ENCODE assay signal across 18 cellular contexts in the genomic region with DNA sequence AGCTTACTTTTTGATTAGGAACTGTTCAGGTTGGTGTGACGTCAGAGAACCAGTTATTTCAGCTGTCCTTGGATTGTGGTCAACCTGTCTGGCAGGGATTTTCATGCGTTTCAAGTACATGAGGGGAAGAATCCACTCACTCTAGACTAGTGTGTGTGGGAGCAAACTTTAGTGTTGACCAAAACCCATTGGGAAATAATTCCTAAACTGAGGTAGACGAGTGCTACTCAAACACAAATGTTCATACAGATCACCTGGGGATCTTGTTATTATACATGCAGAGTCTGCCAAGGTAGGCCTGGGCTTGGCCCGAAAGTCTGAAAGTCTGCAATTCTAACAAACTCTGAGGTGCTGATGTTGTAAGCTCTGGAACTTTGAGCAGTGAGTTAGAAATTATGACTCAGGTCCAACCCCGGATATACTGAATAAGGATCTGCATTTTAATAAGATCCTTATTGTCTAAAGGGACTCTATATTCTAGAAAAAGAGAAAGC.
DNase-seq lines count a peak whose midpoint lies in the region; FAIRE-seq and TF ChIP-seq lines count a peak whose summit lies in the region.
"Had no signal": no experiment of that assay in that cellular context is flagged by ENCODE, and none has a peak within 500 bp of the region (broad histone marks: within the 10 kb centered on the region; RNA-seq: fewer than 3 reads in every experiment).

No MANE protein-coding gene starts in this region.

- TF ChIP-seq POLR2A in esophagus squamous epithelium (IDR thresholded peaks at IDR 0.05): no peak

- peak overlapping the region; percentile 13 to 68 (median 50) for H3K27ac ChIP-seq in esophagus squamous epithelium
- no peak overlapping the region for H3K27ac ChIP-seq in small intestine (ENCODE audit: low read depth in 1 of 2, low read length in 1 of 2)
- H3K27ac ChIP-seq: spleen had no signal

- H3K27ac Mint-ChIP-seq in nephron (peak overlapping the region; percentile 47 to 75 (median 74)), Calu3 (ENCODE audit: unreplicated experiment) (no peak overlapping the region)
- H3K27ac Mint-ChIP-seq: activated T-cell treated with anti-CD3 and anti-CD28 coated beads, Interleukin-2, amount 50 U/mL, for 24 hours; immature natural killer cell; naive thymus-derived CD4-positive, alpha-beta T cell; type B pancreatic cell had no signal

- H3K9me3 Mint-ChIP-seq in nephron (no peaks in the 10 kb centered on the region), Calu3 (ENCODE audit: low read depth, unreplicated experiment) (no peaks in the 10 kb centered on the region)
- H3K9me3 Mint-ChIP-seq: activated T-cell treated with anti-CD3 and anti-CD28 coated beads, Interleukin-2, amount 50 U/mL, for 24 hours; brain; immature natural killer cell; naive thymus-derived CD4-positive, alpha-beta T cell; type B pancreatic cell had no signal

- H3K27me3 Mint-ChIP-seq in nephron (ENCODE audit: low read depth): no peaks in the 10 kb centered on the region
- H3K27me3 Mint-ChIP-seq in Calu3 (ENCODE audit: unreplicated experiment): no peaks in the 10 kb centered on the region
- H3K27me3 Mint-ChIP-seq: brain had no signal

- H3K36me3 Mint-ChIP-seq in nephron (ENCODE audit: low read depth): no peaks in the 10 kb centered on the region
- no peaks in the 10 kb centered on the region for H3K36me3 Mint-ChIP-seq in Calu3 (ENCODE audit: insufficient read depth, unreplicated experiment)
- H3K36me3 Mint-ChIP-seq: brain; immature natural killer cell; naive thymus-derived CD4-positive, alpha-beta T cell; type B pancreatic cell had no signal

- BruUV-seq in Calu3 (replicated peaks; lab: Mats Ljungman, UMichigan): no TSS peak

- TF ChIP-seq CTCF in AG10803 (conservative IDR thresholded peaks at IDR 0.05; ENCODE audit: low read length): no peak
- no peak for TF ChIP-seq CTCF in esophagus squamous epithelium (IDR thresholded peaks at IDR 0.05)
- no peak for TF ChIP-seq CTCF in nephron (IDR thresholded peaks at IDR 0.05; ENCODE audit: unreplicated experiment in 3 of 3)
- TF ChIP-seq CTCF in GM20000 (IDR thresholded peaks at IDR 0.05; ENCODE audit: extremely low read depth, missing control alignments): no peak
- no peak for TF ChIP-seq CTCF in Calu3 (IDR thresholded peaks at IDR 0.05; ENCODE audit: unreplicated experiment)

- no peaks in the 10 kb centered on the region for H3K36me3 ChIP-seq in esophagus squamous epithelium
- no peaks in the 10 kb centered on the region for H3K36me3 ChIP-seq in small intestine (ENCODE audit: control insufficient read depth in 2 of 2, insufficient read depth in 2 of 2, low read length in 2 of 2)
- H3K36me3 ChIP-seq: spleen had no signal

- H3K27me3 ChIP-seq in esophagus squamous epithelium (no peaks in the 10 kb centered on the region), small intestine (ENCODE audit: control insufficient read depth in 2 of 2, insufficient read depth in 2 of 2, low read length in 2 of 2) (no peaks in the 10 kb centered on the region)
- H3K27me3 ChIP-seq: spleen had no signal

- H3K4me3 Mint-ChIP-seq in nephron (peak overlapping the region in 1 of 3 experiments; percentile 57), Calu3 (ENCODE audit: low read depth, unreplicated experiment) (no peak overlapping the region)
- H3K4me3 Mint-ChIP-seq: activated T-cell treated with anti-CD3 and anti-CD28 coated beads, Interleukin-2, amount 50 U/mL, for 24 hours; brain; immature natural killer cell; naive thymus-derived CD4-positive, alpha-beta T cell; type B pancreatic cell had no signal

- H3K4me1 ChIP-seq in esophagus squamous epithelium: peaks cover 0 to 26% (median 0%) of the 10 kb centered on the region in 3 donors
- H3K4me1 ChIP-seq in small intestine (ENCODE audit: control insufficient read depth in 2 of 2, insufficient read depth in 1 of 2, low read depth in 1 of 2, low read length in 1 of 2): no peaks in the 10 kb centered on the region

- H3K9me3 ChIP-seq in esophagus squamous epithelium (no peaks in the 10 kb centered on the region), small intestine (ENCODE audit: control insufficient read depth, low read depth) (no peaks in the 10 kb centered on the region)
- H3K9me3 ChIP-seq: spleen had no signal

- intact Hi-C loops in esophagus squamous epithelium (cut with DNase I): no loop called here
- intact Hi-C loops in Calu3 (cut with micrococcal nuclease; ENCODE audit: unreplicated experiment): no loop called here

- H3K4me3 ChIP-seq in AG10803 (ENCODE audit: low read length): no peak overlapping the region
- H3K4me3 ChIP-seq in esophagus squamous epithelium: no peak overlapping the region
- H3K4me3 ChIP-seq in small intestine (ENCODE audit: low read depth in 1 of 2, low read length in 2 of 2): no peak overlapping the region
- H3K4me3 ChIP-seq: spleen had no signal

- CTCF ChIA-PET in Calu3 (lab: Charles Lee): interaction anchor here (0.8 to 0.9 kb wide), 2 partner anchors 57 to 104 kb away, joined by 3 to 4 read pairs; no protein-coding TSS in a partner anchor

- WGBS in esophagus squamous epithelium, 2 donors: 37 to 44% methylated on average over 5 of the region's 5 CpGs
- 51 to 70% (median 63%) methylated on average over 5 of the region's 5 CpGs for WGBS in small intestine, 3 donors

- no peak for FAIRE-seq in small intestine (lab: Jason Lieb, UNC)
- FAIRE-seq: GM12892, GM19239 had no signal

- peak; percentile 49 for DNase-seq in AG10803 (ENCODE audit: low read depth)
- DNase-seq in SHP77 (lab: John Stamatoyannopoulos, UW): peak; percentile 89 to 94
- DNase-seq in esophagus squamous epithelium (lab: John Stamatoyannopoulos, UW): no peak
- no peak for DNase-seq in GM20000 (ENCODE audit: low spot score)
- no peak for DNase-seq in Calu3
- no peak for DNase-seq in small intestine
- no peak for DNase-seq in OCI-M2 (lab: John Stamatoyannopoulos, UW; ENCODE audit: unreplicated experiment)
- DNase-seq: activated T-cell treated with anti-CD3 and anti-CD28 coated beads, Interleukin-2, amount 50 U/mL, for 24 hours; DMS79; immature natural killer cell; naive thymus-derived CD4-positive, alpha-beta T cell; NCI-H524 treated with DMSO at 0.1 percent for 48 hours; spleen had no signal

- H3K4me1 Mint-ChIP-seq in nephron (peaks cover 40% of the 10 kb centered on the region), Calu3 (ENCODE audit: low read depth, unreplicated experiment) (no peaks in the 10 kb centered on the region)
- H3K4me1 Mint-ChIP-seq: immature natural killer cell; naive thymus-derived CD4-positive, alpha-beta T cell had no signal

Comparison
In these comparisons a context has a peak if more than half of its experiments do, and no peak if none do; other contexts are left out.
1. DNase-seq: peak in AG10803 (single experiment) and SHP77 (2 of 2); none in esophagus squamous epithelium (single experiment), GM20000 (single experiment), Calu3 (single experiment), small intestine (single experiment) and OCI-M2 (single experiment).
2. H3K27ac ChIP-seq: peak in esophagus squamous epithelium (4 of 4); none in small intestine (0 of 2).